19 cellular contexts compared by ENCODE assay signal in genomic region chr14:26835949-26836570, GRCh38.
"Had no signal": no experiment of that assay in that cellular context is flagged by ENCODE, and none has a peak within 500 bp of the region (broad histone marks: within the 10 kb centered on the region; RNA-seq: fewer than 3 reads in every experiment).

No MANE protein-coding gene starts in this region.

- DNase-seq: activated B cell treated with CpG ODN at 0.5 μM for 24 hours; activated CD4-positive, alpha-beta T cell treated with anti-CD3 and anti-CD28 coated beads for 36 hours; activated CD8-positive, alpha-beta memory T cell treated with anti-CD3 and anti-CD28 coated beads, Interleukin-2, amount 10 ng/mL, durations not matched to agents 7 days and 5 days; activated CD8-positive, alpha-beta T cell treated with anti-CD3 and anti-CD28 coated beads, Interleukin-2, amount 10 ng/mL, durations not matched to agents 7 days and 5 days; activated naive CD8-positive, alpha-beta T cell treated with anti-CD3 and anti-CD28 coated beads, Interleukin-2, amount 50 U/mL, for 24 hours; activated T-cell treated with anti-CD3 and anti-CD28 coated beads, Interleukin-2, amount 50 U/mL, for 48 hours; amygdala; hippocampal formation; kidney; midbrain; naive thymus-derived CD8-positive, alpha-beta T cell; posterior cingulate gyrus; right lobe of liver; stimulated activated CD4-positive, alpha-beta T cell treated with anti-CD3 and anti-CD28 coated beads, Interleukin-4, amount 100 ng/mL, for 24 hours; T-cell had no signal

- H3K4me1 ChIP-seq: esophagus muscularis mucosa, right lobe of liver, vagina had no signal

- H3K27me3 ChIP-seq: esophagus muscularis mucosa, right lobe of liver, vagina had no signal

- FAIRE-seq: frontal cortex, kidney had no signal

- H3K27ac ChIP-seq: esophagus muscularis mucosa, right lobe of liver, vagina had no signal

- ATAC-seq: activated CD4-positive, alpha-beta T cell treated with anti-CD3 and anti-CD28 coated beads for 36 hours; activated CD8-positive, alpha-beta memory T cell treated with anti-CD3 and anti-CD28 coated beads, Interleukin-2, amount 10 ng/mL, durations not matched to agents 7 days and 5 days; activated CD8-positive, alpha-beta T cell treated with anti-CD3 and anti-CD28 coated beads, Interleukin-2, amount 10 ng/mL, durations not matched to agents 7 days and 5 days; activated naive CD8-positive, alpha-beta T cell treated with anti-CD3 and anti-CD28 coated beads, Interleukin-2, amount 50 U/mL, for 24 hours; naive thymus-derived CD8-positive, alpha-beta T cell; stimulated activated effector memory CD8-positive, alpha-beta T cell treated with anti-CD3 and anti-CD28 coated beads, Interleukin-12 subunit alpha, Interleukin-12 subunit beta, amount 100 ng/mL, for 72 hours; T-cell had no signal

- H3K4me3 ChIP-seq: esophagus muscularis mucosa, right lobe of liver, vagina had no signal

- H3K36me3 ChIP-seq: esophagus muscularis mucosa, right lobe of liver, vagina had no signal

- H3K9me3 ChIP-seq: esophagus muscularis mucosa, right lobe of liver, vagina had no signal
